8 cellular contexts compared by ENCODE assay signal in genomic region chr12:56158029-56158925, GRCh38. TPM values are rescaled to one million over a fixed set of nuclear protein-coding genes. Genes with fewer than 3 reads are reported as not detected.
DNase-seq lines count a peak whose midpoint lies in the region; ATAC-seq, FAIRE-seq and TF ChIP-seq lines count a peak whose summit lies in the region.

Gene MYL6 (plus strand): TSS chr12:56158359. CDS start chr12:56158402, 43 bp downstream.

- H2AFZ ChIP-seq in keratinocyte (ENCODE audit: control insufficient read depth, low read length), result peak within 1 kb of the TSS; percentile 84

- H3K4me3 ChIP-seq in keratinocyte (ENCODE audit: control insufficient read depth in 2 of 3, extremely low read depth in 1 of 3, insufficient read depth in 2 of 3, low read depth in 1 of 3, low read length in 3 of 3), result peak within 1 kb of the TSS; percentile 84 to 98 (median 89)

- no peaks in the 10 kb centered on the region for H3K9me3 ChIP-seq in keratinocyte (ENCODE audit: control insufficient read depth, low read depth, low read length)

- H3K27ac ChIP-seq in keratinocyte (ENCODE audit: control insufficient read depth, insufficient read depth, low read length), result peak within 1 kb of the TSS; percentile 98

- DNase-seq in AG08396 (ENCODE audit: low spot score) (peak; percentile 93), NCI-H446 (lab: John Stamatoyannopoulos, UW) (peak; percentile 95 to 97), cerebellar cortex (ENCODE audit: low spot score) (peak; percentile 100), keratinocyte (ENCODE audit: low read depth, low spot score) (peak; percentile 96)
- DNase-seq in stimulated activated CD4-positive, alpha-beta T cell treated with anti-CD3 and anti-CD28 coated beads, Interleukin-15, amount 100 ng/mL, for 1 hour (ENCODE audit: low read depth in 1 of 2, low spot score in 1 of 2), result peak; percentile 65 to 75

- H3K4me2 ChIP-seq in keratinocyte (ENCODE audit: control insufficient read depth, extremely low read depth, insufficient read depth, low read depth, low read length), result peak within 1 kb of the TSS; percentile 95

- dilution Hi-C loops in keratinocyte (cut with MboI; ENCODE audit: extremely low pct_ligation_motif_present, low sequenced_read_pairs), result no loop called here

- TF ChIP-seq CTCF in keratinocyte (optimal IDR thresholded peaks at IDR 0.05 in 1 of 3, IDR thresholded peaks at IDR 0.05 in 1 of 3, conservative IDR thresholded peaks at IDR 0.05 in 1 of 3; ENCODE audit: extremely low read depth in 1 of 3, insufficient read depth in 2 of 3, low read length in 3 of 3), result peak in 1 of 3 experiments; percentile 9

- no peaks in the 10 kb centered on the region for H3K27me3 ChIP-seq in keratinocyte (ENCODE audit: control insufficient read depth, extremely low read depth, insufficient read depth, low read length)

- peaks cover 26% of the 10 kb centered on the region for H3K4me1 ChIP-seq in keratinocyte (ENCODE audit: control insufficient read depth, extremely low read depth, insufficient read depth, low read length)

- peak; percentile 71 for FAIRE-seq in keratinocyte (lab: Jason Lieb, UNC)

- H3K9ac ChIP-seq in keratinocyte (ENCODE audit: control insufficient read depth, extremely low read depth, insufficient read depth, low read length), result peak within 1 kb of the TSS; percentile 99

- H4K20me1 ChIP-seq in keratinocyte (ENCODE audit: control insufficient read depth, extremely low read depth, insufficient read depth, low read length), result peaks cover 18% of the 10 kb centered on the region

- no peaks in the 10 kb centered on the region for H3K9me1 ChIP-seq in keratinocyte (ENCODE audit: control insufficient read depth, extremely low read depth, insufficient read depth, low read length)

- H3K36me3 ChIP-seq in keratinocyte (ENCODE audit: control insufficient read depth in 2 of 2, extremely low read depth in 1 of 2, insufficient read depth in 2 of 2, low read length in 2 of 2), result peaks cover 35 to 38% of the 10 kb centered on the region in 2 experiments

- peaks cover 28% of the 10 kb centered on the region for H3K79me2 ChIP-seq in keratinocyte (ENCODE audit: control insufficient read depth, insufficient read depth, low read length)

- ATAC-seq in GM19025 (IDR thresholded peaks at IDR 0.05; ENCODE audit: low read depth, unreplicated experiment) (peak; percentile 82), HG03354 (IDR thresholded peaks at IDR 0.05; ENCODE audit: poor library complexity, severe bottlenecking, unreplicated experiment) (peak; percentile 89)
- ATAC-seq in activated CD4-positive, CD25-positive, alpha-beta regulatory T cell treated with anti-CD3 and anti-CD28 coated beads, Interleukin-2, amount 50 U/mL, for 24 hours, result peak; percentile 93 to 94

RNA-seq across cellular contexts. Expression of gene MYL6, which starts in this region (rescaled TPM):
- 3,666 to 4,542 TPM (median 4,521 TPM) in 3 replicates for polyA plus RNA-seq in keratinocyte
- 3,303 TPM for polyA plus RNA-seq in keratinocyte (2011; ENCODE audit: low read depth)
- 4,238 and 5,249 TPM in 2 replicates for polyA plus RNA-seq in keratinocyte (2011; cell fraction: cytosol; rRNA removed)
- 2,592 and 2,714 TPM in 2 replicates for polyA plus RNA-seq in keratinocyte (2011; cell fraction: nucleus; rRNA removed)
- 2,021 and 2,926 TPM in 2 replicates for polyA plus RNA-seq in keratinocyte (2012; ENCODE audit: low replicate concordance)
- polyA minus RNA-seq in keratinocyte, result 862 to 923 TPM (median 864 TPM) in 3 replicates
- polyA minus RNA-seq in keratinocyte (2011; cell fraction: cytosol; rRNA and poly(A)+ RNA removed), result 780 TPM
- 337 and 450 TPM in 2 replicates for polyA minus RNA-seq in keratinocyte (2011; cell fraction: nucleus; rRNA and poly(A)+ RNA removed)

Comparison
In these comparisons a context has a peak if more than half of its experiments do, and no peak if none do; other contexts are left out.
1. Peak in every context shown above with its lines: DNase-seq, ATAC-seq, H3K4me3 ChIP-seq and H3K27ac ChIP-seq.